ENCODE assay signal across 22 cellular contexts in genomic region chr5:111394580-111394979, GRCh38.
DNase-seq lines count a peak whose midpoint lies in the region; TF ChIP-seq lines count a peak whose summit lies in the region.
"Had no signal": no experiment of that assay in that cellular context is flagged by ENCODE, and none has a peak within 500 bp of the region (broad histone marks: within the 10 kb centered on the region; RNA-seq: fewer than 3 reads in every experiment).

No MANE protein-coding gene starts in this region.

- no peaks in the 10 kb centered on the region for H3K27me3 Mint-ChIP-seq in activated CD4-positive, alpha-beta T cell treated with anti-CD3 and anti-CD28 coated beads, Interleukin-2, amount 10 ng/mL, durations not matched to agents 7 days and 5 days
- H3K27me3 Mint-ChIP-seq: activated B cell treated with CpG ODN at 0.5 μM for 24 hours, IgD-negative memory B cell had no signal

- H3K27ac ChIP-seq in RWPE1: peak overlapping the region; percentile 46; the same call in 1 of the 2 replicates
- H3K27ac ChIP-seq: neutrophil, transverse colon had no signal

- peaks cover 10% of the 10 kb centered on the region for H3K4me1 Mint-ChIP-seq in activated CD4-positive, alpha-beta T cell treated with anti-CD3 and anti-CD28 coated beads, Interleukin-2, amount 10 ng/mL, durations not matched to agents 7 days and 5 days
- H3K4me1 Mint-ChIP-seq: activated B cell treated with CpG ODN at 0.5 μM for 24 hours, IgD-negative memory B cell, mesothelial cell of epicardium had no signal

- no peak for TF ChIP-seq CTCF in AG04449 (IDR thresholded peaks at IDR 0.05; ENCODE audit: insufficient read depth, low read length, missing control alignments)
- no peak for TF ChIP-seq CTCF in RWPE1 (conservative IDR thresholded peaks at IDR 0.05; ENCODE audit: low read depth)
- TF ChIP-seq CTCF in fibroblast of mammary gland (conservative IDR thresholded peaks at IDR 0.05; ENCODE audit: control insufficient read depth, insufficient read depth, low read depth, low read length): no peak

- CTCF ChIA-PET in AG04449 (lab: Yijun Ruan, JAX) (no interaction called here), RWPE1 (lab: Yijun Ruan, JAX) (interaction anchor here (0.6 kb wide), 1 partner anchor 51 kb away, joined by 4 read pairs; no protein-coding TSS in a partner anchor)
- CTCF ChIA-PET in activated CD4-positive, alpha-beta T cell treated with anti-CD3 and anti-CD28 coated beads, Interleukin-2, amount 10 ng/mL, durations not matched to agents 7 days and 5 days (lab: Charles Lee): no interaction called here

- no peak overlapping the region for H3K4me3 Mint-ChIP-seq in activated CD4-positive, alpha-beta T cell treated with anti-CD3 and anti-CD28 coated beads, Interleukin-2, amount 10 ng/mL, durations not matched to agents 7 days and 5 days
- H3K4me3 Mint-ChIP-seq: activated B cell treated with CpG ODN at 0.5 μM for 24 hours, endodermal cell, IgD-negative memory B cell, mesothelial cell of epicardium had no signal

- POLR2A ChIA-PET in AG04449 (lab: Yijun Ruan, JAX): no interaction called here
- POLR2A ChIA-PET in RWPE1 (lab: Yijun Ruan, JAX; ENCODE audit: low non-redundant PET): no interaction called here
- POLR2A ChIA-PET in activated CD4-positive, alpha-beta T cell treated with anti-CD3 and anti-CD28 coated beads, Interleukin-2, amount 10 ng/mL, durations not matched to agents 7 days and 5 days (lab: Charles Lee): no interaction called here

- no peak overlapping the region for H3K27ac Mint-ChIP-seq in activated CD4-positive, alpha-beta T cell treated with anti-CD3 and anti-CD28 coated beads, Interleukin-2, amount 10 ng/mL, durations not matched to agents 7 days and 5 days
- H3K27ac Mint-ChIP-seq: activated B cell treated with CpG ODN at 0.5 μM for 24 hours, endodermal cell, IgD-negative memory B cell, mesothelial cell of epicardium had no signal

- DNase-seq in AG04449 (ENCODE audit: low read depth, low spot score) (peak; percentile 47), HCEC 1CT (peak; percentile 89), RWPE1 (ENCODE audit: low spot score) (peak; percentile 74), fibroblast of mammary gland (ENCODE audit: low read depth) (peak; percentile 76), globus pallidus (ENCODE audit: low spot score) (no peak), DMS 273 treated with DMSO at 0.1 percent for 48 hours (lab: John Stamatoyannopoulos, UW) (no peak), NCI-H69 (lab: John Stamatoyannopoulos, UW) (no peak)
- DNase-seq in activated CD4-positive, alpha-beta T cell treated with anti-CD3 and anti-CD28 coated beads, Interleukin-2, amount 10 ng/mL, durations not matched to agents 7 days and 5 days: no peak
- DNase-seq: activated B cell treated with CpG ODN at 0.5 μM for 24 hours; activated gamma-delta T cell treated with Interleukin-2 at 50 U/mL for 16 hours; endodermal cell; head of caudate nucleus; kidney; NCI-H146; NCI-H446; OCI-M1; right cardiac atrium; stimulated activated CD4-positive, alpha-beta T cell treated with anti-CD3 and anti-CD28 coated beads, Interleukin-4, amount 100 ng/mL, for 1 hour; transverse colon had no signal

- H3K36me3 Mint-ChIP-seq in activated CD4-positive, alpha-beta T cell treated with anti-CD3 and anti-CD28 coated beads, Interleukin-2, amount 10 ng/mL, durations not matched to agents 7 days and 5 days (ENCODE audit: low read depth): peaks cover 71% of the 10 kb centered on the region
- H3K36me3 Mint-ChIP-seq: mesothelial cell of epicardium had no signal

- H3K4me3 ChIP-seq in AG04449 (ENCODE audit: low read depth, low read length) (no peak overlapping the region), fibroblast of mammary gland (ENCODE audit: control insufficient read depth, low read depth, low read length) (no peak overlapping the region)
- H3K4me3 ChIP-seq: transverse colon had no signal

- no peaks in the 10 kb centered on the region for H3K9me3 Mint-ChIP-seq in activated CD4-positive, alpha-beta T cell treated with anti-CD3 and anti-CD28 coated beads, Interleukin-2, amount 10 ng/mL, durations not matched to agents 7 days and 5 days
- H3K9me3 Mint-ChIP-seq: activated B cell treated with CpG ODN at 0.5 μM for 24 hours, endodermal cell, IgD-negative memory B cell, mesothelial cell of epicardium had no signal

Comparison
In these comparisons a context has a peak if more than half of its experiments do, and no peak if none do; other contexts are left out.
1. DNase-seq: peak in AG04449 (single experiment), HCEC 1CT (single experiment), RWPE1 (single experiment) and fibroblast of mammary gland (single experiment); none in globus pallidus (single experiment), activated CD4-positive, alpha-beta T cell treated with anti-CD3 and anti-CD28 coated beads, Interleukin-2, amount 10 ng/mL, durations not matched to agents 7 days and 5 days (single experiment), DMS 273 treated with DMSO at 0.1 percent for 48 hours (single experiment) and NCI-H69 (single experiment).